ENCODE assay signal across 8 cellular contexts in genomic region chr6:99746261-99746895, GRCh38.
A peak's percentile ranks its signal among the peaks of the same experiment; 100 is the strongest.
DNase-seq lines count a peak whose midpoint lies in the region; ATAC-seq, FAIRE-seq and TF ChIP-seq lines count a peak whose summit lies in the region.

No MANE protein-coding gene starts in this region.

- H4K20me1 ChIP-seq in astrocyte (ENCODE audit: insufficient read depth, low read length): no peaks in the 10 kb centered on the region
- no peaks in the 10 kb centered on the region for H4K20me1 ChIP-seq in hepatocyte (ENCODE audit: insufficient read depth, poor library complexity, severe bottlenecking)

- H3K79me2 ChIP-seq in astrocyte (ENCODE audit: insufficient read depth, low read length) (no peaks in the 10 kb centered on the region), hepatocyte (no peaks in the 10 kb centered on the region)

- no peak overlapping the region for H3K9ac ChIP-seq in astrocyte (ENCODE audit: low read length)

- H3K27me3 ChIP-seq in astrocyte (ENCODE audit: insufficient read depth, low read length) (peaks cover 3% of the 10 kb centered on the region), hepatocyte (peaks cover 24% of the 10 kb centered on the region), small intestine (ENCODE audit: control insufficient read depth in 2 of 2, insufficient read depth in 2 of 2, low read length in 2 of 2) (peaks cover 0 to 6% of the 10 kb centered on the region in 2 donors)

- no peak overlapping the region for H2AFZ ChIP-seq in astrocyte (ENCODE audit: low read depth, low read length)
- no peak overlapping the region for H2AFZ ChIP-seq in hepatocyte

- DNase-seq in A172 (ENCODE audit: low spot score): peak; percentile 65
- DNase-seq in NCI-H1417 treated with DMSO at 0.1 percent for 48 hours (lab: John Stamatoyannopoulos, UW): peak; percentile 62
- DNase-seq in T follicular helper cell (ENCODE audit: low read depth): peak; percentile 31
- DNase-seq in astrocyte (ENCODE audit: low read depth): peak; percentile 36
- peak; percentile 78 for DNase-seq in hepatocyte (ENCODE audit: low spot score)
- peak; percentile 68 for DNase-seq in small intestine

- TF ChIP-seq CTCF in astrocyte (IDR thresholded peaks at IDR 0.05; ENCODE audit: insufficient read depth, low read depth, low read length): peak; percentile 92
- TF ChIP-seq CTCF in hepatocyte (IDR thresholded peaks at IDR 0.05; ENCODE audit: poor library complexity): peak; percentile 85

- no peak overlapping the region for H3K27ac Mint-ChIP-seq in astrocyte (ENCODE audit: unreplicated experiment)

- WGBS in hepatocyte (ENCODE audit: low lambda C conversion rate, missing lambda C conversion rate): 2% methylated on average over 6 of the region's 6 CpGs
- 0 to 1% (median 0%) methylated on average over 6 of the region's 6 CpGs for WGBS in small intestine, 3 donors

- H3K4me3 ChIP-seq in astrocyte (ENCODE audit: insufficient read depth, low read depth, low read length): no peak overlapping the region
- H3K4me3 ChIP-seq in hepatocyte: no peak overlapping the region
- H3K4me3 ChIP-seq in small intestine (ENCODE audit: low read depth in 1 of 2, low read length in 2 of 2): no peak overlapping the region

- H3K9me2 ChIP-seq in hepatocyte (replicated peaks; ENCODE audit: insufficient read depth): no peaks in the 10 kb centered on the region

- H3K9me3 ChIP-seq in astrocyte (ENCODE audit: insufficient read depth, low read depth, low read length) (no peaks in the 10 kb centered on the region), hepatocyte (ENCODE audit: low read depth) (no peaks in the 10 kb centered on the region), small intestine (ENCODE audit: control insufficient read depth, low read depth) (no peaks in the 10 kb centered on the region)

- H3K4me1 ChIP-seq in astrocyte (ENCODE audit: insufficient read depth, low read length) (no peaks in the 10 kb centered on the region), hepatocyte (ENCODE audit: insufficient read depth) (no peaks in the 10 kb centered on the region), small intestine (ENCODE audit: control insufficient read depth in 2 of 2, insufficient read depth in 1 of 2, low read depth in 1 of 2, low read length in 1 of 2) (no peaks in the 10 kb centered on the region)

- FAIRE-seq in astrocyte (lab: Jason Lieb, UNC) (peak; percentile 67), small intestine (lab: Jason Lieb, UNC) (no peak)

- H3K36me3 Mint-ChIP-seq in astrocyte (ENCODE audit: low read depth, unreplicated experiment): no peaks in the 10 kb centered on the region

- peaks cover 2% of the 10 kb centered on the region for H3K4me1 Mint-ChIP-seq in astrocyte (ENCODE audit: low read depth, unreplicated experiment)

- no peaks in the 10 kb centered on the region for H3K9me3 Mint-ChIP-seq in astrocyte (ENCODE audit: unreplicated experiment)

- H3K4me2 ChIP-seq in astrocyte (ENCODE audit: low read length): no peak overlapping the region
- H3K4me2 ChIP-seq in hepatocyte: no peak overlapping the region

- peak; percentile 92 for ATAC-seq in GM18498 (IDR thresholded peaks at IDR 0.05; ENCODE audit: unreplicated experiment)
- peak; percentile 91 for ATAC-seq in HG02870 (IDR thresholded peaks at IDR 0.05; ENCODE audit: unreplicated experiment)

- no peak overlapping the region for H3K27ac ChIP-seq in astrocyte (ENCODE audit: low read depth, low read length)
- H3K27ac ChIP-seq in hepatocyte: no peak overlapping the region
- no peak overlapping the region for H3K27ac ChIP-seq in small intestine (ENCODE audit: low read depth in 1 of 2, low read length in 1 of 2)

- no peaks in the 10 kb centered on the region for H3K36me3 ChIP-seq in astrocyte (ENCODE audit: insufficient read depth, low read length)
- H3K36me3 ChIP-seq in hepatocyte (replicated peaks; ENCODE audit: insufficient read depth, low read depth): no peaks in the 10 kb centered on the region
- H3K36me3 ChIP-seq in small intestine (ENCODE audit: control insufficient read depth in 2 of 2, insufficient read depth in 2 of 2, low read length in 2 of 2): no peaks in the 10 kb centered on the region

- H3K27me3 Mint-ChIP-seq in astrocyte (ENCODE audit: low read depth, unreplicated experiment): peaks cover 10% of the 10 kb centered on the region

- H3K4me3 Mint-ChIP-seq in astrocyte (ENCODE audit: unreplicated experiment): no peak overlapping the region
